Comparison of ENCODE assay signal across 14 cellular contexts in the genomic region with DNA sequence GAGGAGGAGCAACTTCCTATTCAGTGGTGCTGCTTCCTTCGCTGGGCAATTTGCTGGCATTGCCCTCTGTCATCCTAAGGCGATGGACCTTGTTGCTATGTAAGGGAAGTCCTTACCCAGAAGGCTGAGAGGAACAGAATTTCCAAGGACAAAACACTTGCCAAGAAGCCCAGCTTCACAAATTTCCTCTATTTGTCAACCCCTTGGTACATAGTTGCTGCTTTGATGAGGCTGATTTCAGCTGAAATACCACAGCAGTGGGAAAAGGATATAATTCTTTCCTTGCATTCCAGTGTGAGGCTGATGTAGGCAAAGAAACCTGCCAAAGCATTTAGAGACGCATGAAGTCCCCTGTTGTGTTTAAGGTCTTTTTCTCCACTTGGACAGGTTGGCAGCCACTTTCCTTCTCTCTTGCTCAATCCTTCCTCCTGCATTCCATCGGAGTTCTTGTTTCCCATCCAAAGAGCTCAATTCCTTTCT. TPM values are rescaled to one million over a fixed set of nuclear protein-coding genes. Genes with fewer than 3 reads are reported as not detected.
DNase-seq lines count a peak whose midpoint lies in the region; ATAC-seq and TF ChIP-seq lines count a peak whose summit lies in the region.
"Had no signal": no experiment of that assay in that cellular context is flagged by ENCODE, and none has a peak within 500 bp of the region (broad histone marks: within the 10 kb centered on the region; RNA-seq: fewer than 3 reads in every experiment).

No MANE protein-coding gene starts in this region.

- no peak for TF ChIP-seq CTCF in brain (conservative IDR thresholded peaks at IDR 0.05)

- H3K36me3 Mint-ChIP-seq in brain: no peaks in the 10 kb centered on the region

- H3K27me3 Mint-ChIP-seq in brain: peaks cover 6% of the 10 kb centered on the region

- no peak overlapping the region for H3K4me3 Mint-ChIP-seq in brain
- H3K4me3 Mint-ChIP-seq: activated T-cell treated with anti-CD3 and anti-CD28 coated beads, Interleukin-2, amount 50 U/mL, for 72 hours had no signal

- ATAC-seq in left ventricle myocardium superior: peak; percentile 73
- ATAC-seq: activated CD4-positive, CD25-positive, alpha-beta regulatory T cell treated with anti-CD3 and anti-CD28 coated beads, Interleukin-2, amount 50 U/mL, for 24 hours; activated T-cell treated with anti-CD3 and anti-CD28 coated beads, Interleukin-2, amount 50 U/mL, for 72 hours had no signal

- H3K9me3 Mint-ChIP-seq in brain: no peaks in the 10 kb centered on the region
- H3K9me3 Mint-ChIP-seq: activated T-cell treated with anti-CD3 and anti-CD28 coated beads, Interleukin-2, amount 50 U/mL, for 72 hours had no signal

- H3K27ac Mint-ChIP-seq in brain: peak overlapping the region in 3 of 5 experiments; percentile 58 to 77 (median 75)
- H3K27ac Mint-ChIP-seq: activated T-cell treated with anti-CD3 and anti-CD28 coated beads, Interleukin-2, amount 50 U/mL, for 72 hours had no signal

- intact Hi-C loops in left ventricle myocardium superior (cut with micrococcal nuclease): no loop called here

- peaks cover 24% of the 10 kb centered on the region for H3K4me1 Mint-ChIP-seq in brain

- peak; percentile 50 for DNase-seq in AG08395 (ENCODE audit: low spot score)
- DNase-seq in left ventricle myocardium superior: no peak
- DNase-seq in renal cortical epithelial cell (ENCODE audit: low read depth): peak; percentile 69
- no peak for DNase-seq in HPDE6-E6E7 (ENCODE audit: extremely low spot score)
- no peak for DNase-seq in SKM-1 treated with dmso at 0.1 percent for 144 hours (lab: John Stamatoyannopoulos, UW; ENCODE audit: unreplicated experiment)
- no peak for DNase-seq in cerebellar nuclear complex (lab: John Stamatoyannopoulos, UW)
- DNase-seq in DMS53 treated with DMSO at 0.1 percent for 48 hours (lab: John Stamatoyannopoulos, UW; ENCODE audit: unreplicated experiment): no peak
- DNase-seq: ACHN; activated T-cell treated with anti-CD3 and anti-CD28 coated beads, Interleukin-2, amount 50 U/mL, for 72 hours; DMS79; NCI-H1417; testis had no signal

RNA-seq across cellular contexts. Expression of a gene that starts 16.4 kb away (rescaled TPM):
- polyA plus RNA-seq in brain (ENCODE audit: insufficient read depth, low read depth, low replicate concordance): 24.7 TPM
- 7.7 TPM for total RNA-seq in left ventricle myocardium superior
- total RNA-seq in renal cortical epithelial cell: 5.2 and 5.9 TPM in 2 replicates

Comparison
In these comparisons a context has a peak if more than half of its experiments do, and no peak if none do; other contexts are left out.
1. DNase-seq: peak in AG08395 (single experiment) and renal cortical epithelial cell (single experiment); none in left ventricle myocardium superior (single experiment), HPDE6-E6E7 (single experiment), SKM-1 treated with dmso at 0.1 percent for 144 hours (single experiment), cerebellar nuclear complex (0 of 2) and DMS53 treated with DMSO at 0.1 percent for 48 hours (single experiment).